18 cellular contexts compared by ENCODE assay signal in genomic region chr21:43364851-43365424, GRCh38.
A peak's percentile ranks its signal among the peaks of the same experiment; 100 is the strongest.
DNase-seq lines count a peak whose midpoint lies in the region; ATAC-seq and TF ChIP-seq lines count a peak whose summit lies in the region.
"Had no signal": no experiment of that assay in that cellular context is flagged by ENCODE, and none has a peak within 500 bp of the region (broad histone marks: within the 10 kb centered on the region; RNA-seq: fewer than 3 reads in every experiment).

No MANE protein-coding gene starts in this region.

- peak; percentile 89 for DNase-seq in COR-L47 (lab: John Stamatoyannopoulos, UW)
- DNase-seq in NCI-H1105 treated with DMSO at 0.1 percent for 48 hours (lab: John Stamatoyannopoulos, UW): peak; percentile 91
- peak; percentile 97 for DNase-seq in NCI-H69 (lab: John Stamatoyannopoulos, UW)
- no peak for DNase-seq in mesothelial cell of epicardium (ENCODE audit: low spot score in 2 of 2, unreplicated experiment in 2 of 2)
- DNase-seq in tibial nerve (ENCODE audit: low spot score in 2 of 2): no peak
- no peak for DNase-seq in stimulated activated effector memory CD8-positive, alpha-beta T cell treated with anti-CD3 and anti-CD28 coated beads, Interleukin-12 subunit alpha, Interleukin-12 subunit beta, amount 100 ng/mL, for 72 hours (ENCODE audit: low spot score in 2 of 2)
- DNase-seq in lower lobe of right lung: no peak
- DNase-seq: activated CD4-positive, alpha-beta T cell treated with anti-CD3 and anti-CD28 coated beads, Interleukin-2, amount 10 ng/mL, durations not matched to agents 7 days and 5 days; left cardiac atrium; NCI-H446 treated with DMSO at 0.1 percent for 48 hours; T-helper 2 cell had no signal

- H3K27ac ChIP-seq in tibial nerve (no peak overlapping the region), lower lobe of right lung (no peak overlapping the region)
- H3K27ac ChIP-seq: ascending aorta, coronary artery, KMS-11, right lobe of liver had no signal

- H3K4me1 ChIP-seq in tibial nerve: peaks cover 0 to 18% (median 5%) of the 10 kb centered on the region in 4 donors
- peaks cover 18% of the 10 kb centered on the region for H3K4me1 ChIP-seq in lower lobe of right lung
- H3K4me1 ChIP-seq: ascending aorta, right lobe of liver had no signal

- H3K4me3 Mint-ChIP-seq in mesothelial cell of epicardium: no peak overlapping the region
- H3K4me3 Mint-ChIP-seq in stimulated activated effector memory CD8-positive, alpha-beta T cell treated with anti-CD3 and anti-CD28 coated beads, Interleukin-12 subunit alpha, Interleukin-12 subunit beta, amount 100 ng/mL, for 72 hours: no peak overlapping the region
- H3K4me3 Mint-ChIP-seq: activated CD4-positive, alpha-beta T cell treated with anti-CD3 and anti-CD28 coated beads, Interleukin-2, amount 10 ng/mL, durations not matched to agents 7 days and 5 days; stimulated activated naive CD8-positive, alpha-beta T cell treated with anti-CD3 and anti-CD28 coated beads, Interleukin-15, Interleukin-2, amounts not matched to agents 100 ng/mL and 50 ng/mL, for 24 hours had no signal

- 81 to 82% methylated on average over 13 to 18 of the region's 18 CpGs for WGBS in tibial nerve, 2 donors

- no peak for ATAC-seq in stimulated activated effector memory CD8-positive, alpha-beta T cell treated with anti-CD3 and anti-CD28 coated beads, Interleukin-12 subunit alpha, Interleukin-12 subunit beta, amount 100 ng/mL, for 72 hours
- ATAC-seq in lower lobe of right lung (no peak), GM18519 (IDR thresholded peaks at IDR 0.05; ENCODE audit: low FRiP score, unreplicated experiment) (no peak)
- ATAC-seq: esophagus mucosa, left cardiac atrium, right lobe of liver had no signal

- TF ChIP-seq POLR2A in tibial nerve (IDR thresholded peaks at IDR 0.05): no peak

- peak overlapping the region; percentile 20 for H3K27ac Mint-ChIP-seq in mesothelial cell of epicardium
- H3K27ac Mint-ChIP-seq in stimulated activated effector memory CD8-positive, alpha-beta T cell treated with anti-CD3 and anti-CD28 coated beads, Interleukin-12 subunit alpha, Interleukin-12 subunit beta, amount 100 ng/mL, for 72 hours: no peak overlapping the region
- H3K27ac Mint-ChIP-seq: stimulated activated naive CD8-positive, alpha-beta T cell treated with anti-CD3 and anti-CD28 coated beads, Interleukin-15, Interleukin-2, amounts not matched to agents 100 ng/mL and 50 ng/mL, for 24 hours had no signal

- H3K27me3 ChIP-seq in tibial nerve: no peaks in the 10 kb centered on the region
- no peaks in the 10 kb centered on the region for H3K27me3 ChIP-seq in lower lobe of right lung (ENCODE audit: low read depth)
- H3K27me3 ChIP-seq: ascending aorta, right lobe of liver had no signal

- H3K4me3 ChIP-seq in tibial nerve (no peak overlapping the region), lower lobe of right lung (no peak overlapping the region)
- H3K4me3 ChIP-seq: ascending aorta, coronary artery, right lobe of liver had no signal

- H3K36me3 ChIP-seq in tibial nerve (no peaks in the 10 kb centered on the region), lower lobe of right lung (no peaks in the 10 kb centered on the region)
- H3K36me3 ChIP-seq: ascending aorta, right lobe of liver had no signal

- no peaks in the 10 kb centered on the region for H3K9me3 ChIP-seq in tibial nerve
- no peaks in the 10 kb centered on the region for H3K9me3 ChIP-seq in lower lobe of right lung
- H3K9me3 ChIP-seq: ascending aorta, right lobe of liver had no signal

- no peak for TF ChIP-seq EP300 in tibial nerve (IDR thresholded peaks at IDR 0.05)

- no peaks in the 10 kb centered on the region for H3K36me3 Mint-ChIP-seq in mesothelial cell of epicardium
- peaks cover 5% of the 10 kb centered on the region for H3K36me3 Mint-ChIP-seq in stimulated activated effector memory CD8-positive, alpha-beta T cell treated with anti-CD3 and anti-CD28 coated beads, Interleukin-12 subunit alpha, Interleukin-12 subunit beta, amount 100 ng/mL, for 72 hours

- no peaks in the 10 kb centered on the region for H3K9me3 Mint-ChIP-seq in mesothelial cell of epicardium
- H3K9me3 Mint-ChIP-seq in stimulated activated effector memory CD8-positive, alpha-beta T cell treated with anti-CD3 and anti-CD28 coated beads, Interleukin-12 subunit alpha, Interleukin-12 subunit beta, amount 100 ng/mL, for 72 hours: no peaks in the 10 kb centered on the region
- H3K9me3 Mint-ChIP-seq: activated CD4-positive, alpha-beta T cell treated with anti-CD3 and anti-CD28 coated beads, Interleukin-2, amount 10 ng/mL, durations not matched to agents 7 days and 5 days; stimulated activated naive CD8-positive, alpha-beta T cell treated with anti-CD3 and anti-CD28 coated beads, Interleukin-15, Interleukin-2, amounts not matched to agents 100 ng/mL and 50 ng/mL, for 24 hours had no signal

- intact Hi-C loops in lower lobe of right lung (cut with DNase I): no loop called here

- no peak for TF ChIP-seq CTCF in mesothelial cell of epicardium (IDR thresholded peaks at IDR 0.05; ENCODE audit: unreplicated experiment)
- no peak for TF ChIP-seq CTCF in tibial nerve (IDR thresholded peaks at IDR 0.05)
- no peak for TF ChIP-seq CTCF in lower lobe of right lung (IDR thresholded peaks at IDR 0.05)

- no peaks in the 10 kb centered on the region for H3K27me3 Mint-ChIP-seq in mesothelial cell of epicardium (ENCODE audit: low read depth)
- H3K27me3 Mint-ChIP-seq: activated CD4-positive, alpha-beta T cell treated with anti-CD3 and anti-CD28 coated beads, Interleukin-2, amount 10 ng/mL, durations not matched to agents 7 days and 5 days had no signal

- peaks cover 51% of the 10 kb centered on the region for H3K4me1 Mint-ChIP-seq in mesothelial cell of epicardium
- peaks cover 31% of the 10 kb centered on the region for H3K4me1 Mint-ChIP-seq in stimulated activated effector memory CD8-positive, alpha-beta T cell treated with anti-CD3 and anti-CD28 coated beads, Interleukin-12 subunit alpha, Interleukin-12 subunit beta, amount 100 ng/mL, for 72 hours

Comparison
In these comparisons a context has a peak if more than half of its experiments do, and no peak if none do; other contexts are left out.
1. DNase-seq: peak in COR-L47 (single experiment), NCI-H1105 treated with DMSO at 0.1 percent for 48 hours (single experiment) and NCI-H69 (single experiment); none in mesothelial cell of epicardium (0 of 2), tibial nerve (0 of 2), stimulated activated effector memory CD8-positive, alpha-beta T cell treated with anti-CD3 and anti-CD28 coated beads, Interleukin-12 subunit alpha, Interleukin-12 subunit beta, amount 100 ng/mL, for 72 hours (0 of 2) and lower lobe of right lung (single experiment).